8 cellular contexts compared by ENCODE assay signal in genomic region chr16:30370444-30371247, GRCh38. TPM values are rescaled to one million over a fixed set of nuclear protein-coding genes. Genes with fewer than 3 reads are reported as not detected.
DNase-seq lines count a peak whose midpoint lies in the region; ATAC-seq, FAIRE-seq and TF ChIP-seq lines count a peak whose summit lies in the region.

A gene with protein sequence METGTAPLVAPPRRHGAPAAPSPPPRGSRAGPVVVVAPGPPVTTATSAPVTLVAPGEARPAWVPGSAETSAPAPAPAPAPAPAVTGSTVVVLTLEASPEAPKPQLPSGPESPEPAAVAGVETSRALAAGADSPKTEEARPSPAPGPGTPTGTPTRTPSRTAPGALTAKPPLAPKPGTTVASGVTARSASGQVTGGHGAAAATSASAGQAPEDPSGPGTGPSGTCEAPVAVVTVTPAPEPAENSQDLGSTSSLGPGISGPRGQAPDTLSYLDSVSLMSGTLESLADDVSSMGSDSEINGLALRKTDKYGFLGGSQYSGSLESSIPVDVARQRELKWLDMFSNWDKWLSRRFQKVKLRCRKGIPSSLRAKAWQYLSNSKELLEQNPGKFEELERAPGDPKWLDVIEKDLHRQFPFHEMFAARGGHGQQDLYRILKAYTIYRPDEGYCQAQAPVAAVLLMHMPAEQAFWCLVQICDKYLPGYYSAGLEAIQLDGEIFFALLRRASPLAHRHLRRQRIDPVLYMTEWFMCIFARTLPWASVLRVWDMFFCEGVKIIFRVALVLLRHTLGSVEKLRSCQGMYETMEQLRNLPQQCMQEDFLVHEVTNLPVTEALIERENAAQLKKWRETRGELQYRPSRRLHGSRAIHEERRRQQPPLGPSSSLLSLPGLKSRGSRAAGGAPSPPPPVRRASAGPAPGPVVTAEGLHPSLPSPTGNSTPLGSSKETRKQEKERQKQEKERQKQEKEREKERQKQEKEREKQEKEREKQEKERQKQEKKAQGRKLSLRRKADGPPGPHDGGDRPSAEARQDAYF (minus strand): TSS chr16:30370494. CDS start chr16:30370183, 311 bp downstream.

- peaks cover 0 to 10% of the 10 kb centered on the region in 2 experiments for H3K36me3 ChIP-seq in keratinocyte (ENCODE audit: control insufficient read depth in 2 of 2, extremely low read depth in 1 of 2, insufficient read depth in 2 of 2, low read length in 2 of 2)

- peaks cover 12% of the 10 kb centered on the region for H4K20me1 ChIP-seq in keratinocyte (ENCODE audit: control insufficient read depth, extremely low read depth, insufficient read depth, low read length)

- H3K9me1 ChIP-seq in keratinocyte (ENCODE audit: control insufficient read depth, extremely low read depth, insufficient read depth, low read length) = peaks cover 3% of the 10 kb centered on the region

- TF ChIP-seq CTCF in choroid plexus epithelial cell (conservative IDR thresholded peaks at IDR 0.05; ENCODE audit: low read depth, low read length) (peak; percentile 48), keratinocyte (optimal IDR thresholded peaks at IDR 0.05 in 1 of 3, IDR thresholded peaks at IDR 0.05 in 1 of 3, conservative IDR thresholded peaks at IDR 0.05 in 1 of 3; ENCODE audit: extremely low read depth in 1 of 3, insufficient read depth in 2 of 3, low read length in 3 of 3) (peak in 2 of 3 experiments; percentile 16 to 37)

- ATAC-seq in HG03457 (IDR thresholded peaks at IDR 0.05; ENCODE audit: unreplicated experiment) = peak; percentile 57

- no peaks in the 10 kb centered on the region for H3K9me3 ChIP-seq in keratinocyte (ENCODE audit: control insufficient read depth, low read depth, low read length)

- peak; percentile 98 for FAIRE-seq in keratinocyte (lab: Jason Lieb, UNC)

- peak within 1 kb of the TSS; percentile 73 for H3K27ac ChIP-seq in keratinocyte (ENCODE audit: control insufficient read depth, insufficient read depth, low read length)

- H3K79me2 ChIP-seq in keratinocyte (ENCODE audit: control insufficient read depth, insufficient read depth, low read length) = peaks cover 43% of the 10 kb centered on the region

- H3K4me3 ChIP-seq in choroid plexus epithelial cell (ENCODE audit: low read depth, low read length) = peak within 1 kb of the TSS; percentile 72
- H3K4me3 ChIP-seq in keratinocyte (ENCODE audit: control insufficient read depth in 2 of 3, extremely low read depth in 1 of 3, insufficient read depth in 2 of 3, low read depth in 1 of 3, low read length in 3 of 3) = peak within 1 kb of the TSS; percentile 74 to 97 (median 82)

- dilution Hi-C loops in keratinocyte (cut with MboI; ENCODE audit: extremely low pct_ligation_motif_present, low sequenced_read_pairs) = no loop called here

- H2AFZ ChIP-seq in keratinocyte (ENCODE audit: control insufficient read depth, low read length) = peak within 1 kb of the TSS; percentile 78

- DNase-seq in AG20443 (ENCODE audit: low spot score) = peak; percentile 96
- peak; percentile 94 for DNase-seq in GM19240 (ENCODE audit: insufficient read length, low spot score)
- DNase-seq in NCI-H524 (lab: John Stamatoyannopoulos, UW) = peak; percentile 100
- peak; percentile 98 to 99 for DNase-seq in activated CD4-positive, alpha-beta T cell treated with anti-CD3 and anti-CD28 coated beads for 4 hours
- peak; percentile 100 for DNase-seq in choroid plexus epithelial cell (ENCODE audit: low read depth)
- DNase-seq in keratinocyte (ENCODE audit: low read depth, low spot score) = peak; percentile 99
- DNase-seq in stimulated activated CD4-positive, alpha-beta T cell treated with anti-CD3 and anti-CD28 coated beads, Interleukin-12 subunit alpha, Interleukin-12 subunit beta, amount 100 ng/mL, for 48 hours (ENCODE audit: low read depth in 2 of 3, low spot score in 1 of 3) = peak; percentile 96 to 99 (median 99)

- H3K27me3 ChIP-seq in keratinocyte (ENCODE audit: control insufficient read depth, extremely low read depth, insufficient read depth, low read length) = no peaks in the 10 kb centered on the region

- H3K4me1 ChIP-seq in keratinocyte (ENCODE audit: control insufficient read depth, extremely low read depth, insufficient read depth, low read length) = peaks cover 25% of the 10 kb centered on the region

- peak within 1 kb of the TSS; percentile 80 for H3K9ac ChIP-seq in keratinocyte (ENCODE audit: control insufficient read depth, extremely low read depth, insufficient read depth, low read length)

- H3K4me2 ChIP-seq in keratinocyte (ENCODE audit: control insufficient read depth, extremely low read depth, insufficient read depth, low read depth, low read length) = peak within 1 kb of the TSS; percentile 95

RNA-seq across cellular contexts. Expression of the gene that starts here (rescaled TPM):
- polyA plus RNA-seq in keratinocyte = 8.6 to 20.0 TPM (median 8.9 TPM) in 3 replicates
- polyA plus RNA-seq in keratinocyte (2011; ENCODE audit: low read depth) = 7.0 TPM
- 11.1 and 20.1 TPM in 2 replicates for polyA plus RNA-seq in keratinocyte (2011; cell fraction: cytosol; rRNA removed)
- polyA plus RNA-seq in keratinocyte (2011; cell fraction: nucleus; rRNA removed) = 27.7 and 32.3 TPM in 2 replicates
- polyA plus RNA-seq in keratinocyte (2012; ENCODE audit: low replicate concordance) = 22.4 and 30.2 TPM in 2 replicates
- 14.2 to 51.2 TPM (median 17.3 TPM) in 3 replicates for polyA minus RNA-seq in keratinocyte
- polyA minus RNA-seq in keratinocyte (2011; cell fraction: cytosol; rRNA and poly(A)+ RNA removed) = 35.9 TPM
- 17.9 and 18.5 TPM in 2 replicates for polyA minus RNA-seq in keratinocyte (2011; cell fraction: nucleus; rRNA and poly(A)+ RNA removed)

Comparison
In these comparisons a context has a peak if more than half of its experiments do, and no peak if none do; other contexts are left out.
1. Peak in every context shown above with its lines: DNase-seq, ATAC-seq, H3K4me3 ChIP-seq and H3K27ac ChIP-seq.